Comparison of ENCODE assay signal across 24 cellular contexts in the genomic region with DNA sequence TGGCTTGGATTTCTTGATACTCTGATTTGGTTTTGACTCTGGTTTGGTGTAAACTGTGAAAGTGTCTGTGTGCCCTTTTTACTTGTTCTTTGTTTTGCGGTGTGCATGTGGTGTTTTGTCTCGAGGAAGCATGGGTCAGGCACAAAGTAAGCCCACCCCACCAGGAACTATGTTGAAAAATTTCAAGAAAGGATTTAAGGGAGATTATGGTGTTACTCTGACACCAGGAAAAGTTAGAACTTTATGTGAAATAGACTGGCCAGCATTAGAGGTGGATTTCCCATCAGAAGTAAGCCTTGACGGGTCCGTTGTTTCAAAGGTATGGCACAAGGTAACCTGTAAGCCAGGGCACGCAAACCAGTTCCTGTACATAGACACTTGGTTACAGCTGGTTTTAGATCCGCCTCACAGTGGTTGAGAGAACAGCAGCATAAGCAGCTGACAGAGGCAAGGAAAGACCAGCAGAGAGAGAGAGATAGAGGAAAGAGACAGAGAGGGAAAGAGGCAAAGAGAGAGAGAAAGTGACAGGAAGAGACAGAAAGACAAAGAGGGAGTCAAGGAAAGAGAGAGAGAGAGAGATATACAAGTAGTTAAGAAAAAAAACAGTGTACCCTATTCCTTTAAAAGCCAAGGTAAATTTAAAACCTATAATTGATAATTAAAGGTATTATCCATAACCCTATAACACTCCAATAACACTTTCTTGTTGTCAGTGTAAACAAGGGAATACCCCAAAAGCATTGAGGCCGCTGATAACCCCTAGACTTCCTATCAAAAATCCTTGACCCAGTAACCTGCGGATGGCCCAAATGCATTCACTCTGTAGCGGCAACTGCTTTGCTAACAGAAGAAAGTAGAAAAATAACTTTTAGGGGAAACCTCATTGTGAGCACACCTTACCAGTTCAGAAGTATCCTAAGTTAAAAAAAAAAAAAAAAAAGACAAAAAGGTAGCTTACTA. TPM values are rescaled to one million over a fixed set of nuclear protein-coding genes. Genes with fewer than 3 reads are reported as not detected.
"Had no signal": no experiment of that assay in that cellular context is flagged by ENCODE, and none has a peak within 500 bp of the region (broad histone marks: within the 10 kb centered on the region; RNA-seq: fewer than 3 reads in every experiment).

No MANE protein-coding gene starts in this region.

- FAIRE-seq: endothelial cell of umbilical vein, urothelium cell line had no signal

- H3K27ac ChIP-seq: esophagus muscularis mucosa, gastroesophageal sphincter, heart left ventricle, thyroid gland had no signal

- H3K27me3 ChIP-seq: esophagus muscularis mucosa, gastroesophageal sphincter, heart left ventricle, thyroid gland had no signal

- DNase-seq: activated CD4-positive, alpha-beta memory T cell treated with anti-CD3 and anti-CD28 coated beads, Interleukin-2, amount 10 ng/mL, durations not matched to agents 7 days and 5 days; activated CD4-positive, alpha-beta T cell treated with anti-CD3 and anti-CD28 coated beads for 48 hours; activated CD4-positive, CD25-positive, alpha-beta regulatory T cell; activated CD8-positive, alpha-beta memory T cell treated with anti-CD3 and anti-CD28 coated beads, Interleukin-2, amount 10 ng/mL, durations not matched to agents 7 days and 5 days; activated naive CD4-positive, alpha-beta T cell treated with anti-CD3 and anti-CD28 coated beads for 36 hours; activated naive CD8-positive, alpha-beta T cell treated with anti-CD3 and anti-CD28 coated beads, Interleukin-2, amount 50 U/mL, for 24 hours; activated T-cell treated with anti-CD3 and anti-CD28 coated beads, Interleukin-2, amount 50 U/mL, for 1 hour; anterior cingulate cortex; cortex of kidney; effector CD4-positive, alpha-beta T cell; heart left ventricle; immature natural killer cell; kidney glomerular epithelial cell; left ventricle myocardium superior; naive thymus-derived CD8-positive, alpha-beta T cell; stimulated activated CD4-positive, alpha-beta T cell treated with anti-CD3 and anti-CD28 coated beads, Interleukin-12 subunit alpha, Interleukin-12 subunit beta, amount 100 ng/mL, for 4 hours; stimulated activated CD4-positive, alpha-beta T cell treated with anti-CD3 and anti-CD28 coated beads, Interleukin-1b, Interleukin-23, amount 100 ng/mL, for 48 hours; stimulated activated naive CD4-positive, alpha-beta T cell treated with Interleukin-2 at 50 U/mL for 16 hours; T-helper 9 cell; thyroid gland had no signal

- H3K9me3 ChIP-seq: thyroid gland had no signal

- H3K36me3 ChIP-seq: esophagus muscularis mucosa, gastroesophageal sphincter, heart left ventricle, thyroid gland had no signal

- H3K4me3 ChIP-seq: esophagus muscularis mucosa, gastroesophageal sphincter, heart left ventricle, thyroid gland had no signal

- H3K4me1 ChIP-seq: esophagus muscularis mucosa, gastroesophageal sphincter, heart left ventricle, thyroid gland had no signal

- ATAC-seq: activated CD8-positive, alpha-beta memory T cell treated with anti-CD3 and anti-CD28 coated beads, Interleukin-2, amount 10 ng/mL, durations not matched to agents 7 days and 5 days; activated naive CD8-positive, alpha-beta T cell treated with anti-CD3 and anti-CD28 coated beads, Interleukin-2, amount 50 U/mL, for 24 hours; gastroesophageal sphincter; heart left ventricle; left ventricle myocardium superior; naive thymus-derived CD8-positive, alpha-beta T cell had no signal

RNA-seq across cellular contexts. Expression of a gene that starts 42.6 kb away (rescaled TPM):
- total RNA-seq: activated CD4-positive, alpha-beta memory T cell treated with anti-CD3 and anti-CD28 coated beads, Interleukin-2, amount 10 ng/mL, durations not matched to agents 7 days and 5 days; activated CD8-positive, alpha-beta memory T cell treated with anti-CD3 and anti-CD28 coated beads, Interleukin-2, amount 10 ng/mL, durations not matched to agents 7 days and 5 days; activated naive CD4-positive, alpha-beta T cell treated with anti-CD3 and anti-CD28 coated beads for 36 hours; naive thymus-derived CD8-positive, alpha-beta T cell had no signal
- polyA plus RNA-seq: naive thymus-derived CD8-positive, alpha-beta T cell had no signal
